Comparison of ENCODE assay signal across 8 cellular contexts in genomic region chr2:23532311-23533013, GRCh38.
DNase-seq lines count a peak whose midpoint lies in the region; ATAC-seq, FAIRE-seq and TF ChIP-seq lines count a peak whose summit lies in the region.

No MANE protein-coding gene starts in this region.

- H3K36me3 ChIP-seq in colonic mucosa: no peaks in the 10 kb centered on the region

- H3K4me1 ChIP-seq in colonic mucosa: no peaks in the 10 kb centered on the region

- peak overlapping the region; percentile 76 for H3K27ac Mint-ChIP-seq in activated naive CD8-positive, alpha-beta T cell

- no peak overlapping the region for H3K27ac ChIP-seq in colonic mucosa

- peaks cover 46% of the 10 kb centered on the region for H3K4me1 Mint-ChIP-seq in activated naive CD8-positive, alpha-beta T cell (ENCODE audit: low read depth)

- no peaks in the 10 kb centered on the region for H3K27me3 Mint-ChIP-seq in activated naive CD8-positive, alpha-beta T cell

- FAIRE-seq in GM12892 (lab: Jason Lieb, UNC): no peak

- H3K27me3 ChIP-seq in colonic mucosa: no peaks in the 10 kb centered on the region

- H3K9me3 Mint-ChIP-seq in activated naive CD8-positive, alpha-beta T cell (ENCODE audit: low read depth): no peaks in the 10 kb centered on the region

- peak; percentile 78 for DNase-seq in COR-L47 (lab: John Stamatoyannopoulos, UW)
- peak; percentile 87 to 94 for DNase-seq in NCI-H524 (lab: John Stamatoyannopoulos, UW)
- peak; percentile 16 to 19 (median 16) for DNase-seq in stimulated activated CD4-positive, alpha-beta T cell treated with anti-CD3 and anti-CD28 coated beads, Interleukin-12 subunit alpha, Interleukin-12 subunit beta, amount 100 ng/mL, for 48 hours (ENCODE audit: low read depth in 2 of 3, low spot score in 1 of 3)
- DNase-seq in GM12892 (ENCODE audit: insufficient read length): no peak
- DNase-seq in left lobe of liver (ENCODE audit: low spot score): no peak
- no peak for DNase-seq in colonic mucosa

- H3K36me3 Mint-ChIP-seq in activated naive CD8-positive, alpha-beta T cell: no peaks in the 10 kb centered on the region

- H3K4me3 ChIP-seq in colonic mucosa: no peak overlapping the region

- H3K9ac ChIP-seq in colonic mucosa (ENCODE audit: low read depth in 2 of 2, low read length in 2 of 2): no peak overlapping the region

- H3K4me3 Mint-ChIP-seq in activated naive CD8-positive, alpha-beta T cell: peak overlapping the region; percentile 83

- no peak for TF ChIP-seq POLR2A in GM12892 (IDR thresholded peaks at IDR 0.05; ENCODE audit: low read depth, low read length)

- ATAC-seq in GM21529 (IDR thresholded peaks at IDR 0.05; ENCODE audit: unreplicated experiment) (peak; percentile 75), left lobe of liver (no peak)

- intact Hi-C loops in colonic mucosa (cut with DNase I): no loop called here

- no peaks in the 10 kb centered on the region for H3K9me3 ChIP-seq in colonic mucosa

- TF ChIP-seq CTCF in colonic mucosa (IDR thresholded peaks at IDR 0.05): no peak

Comparison
In these comparisons a context has a peak if more than half of its experiments do, and no peak if none do; other contexts are left out.
1. DNase-seq: peak in COR-L47 (single experiment), NCI-H524 (2 of 2) and stimulated activated CD4-positive, alpha-beta T cell treated with anti-CD3 and anti-CD28 coated beads, Interleukin-12 subunit alpha, Interleukin-12 subunit beta, amount 100 ng/mL, for 48 hours (3 of 3); none in GM12892 (single experiment), left lobe of liver (single experiment) and colonic mucosa (single experiment).